10 cellular contexts compared by ENCODE assay signal in genomic region chr21:31162827-31163226, GRCh38.
DNase-seq lines count a peak whose midpoint lies in the region; ATAC-seq and TF ChIP-seq lines count a peak whose summit lies in the region.
"Had no signal": no experiment of that assay in that cellular context is flagged by ENCODE, and none has a peak within 500 bp of the region (broad histone marks: within the 10 kb centered on the region; RNA-seq: fewer than 3 reads in every experiment).

No MANE protein-coding gene starts in this region.

- peaks cover 36% of the 10 kb centered on the region for H3K4me1 Mint-ChIP-seq in nephron progenitor cell

- no peak overlapping the region for H4K8ac ChIP-seq in trophoblast cell (ENCODE audit: low read depth, low read length)

- TF ChIP-seq EP300 in sigmoid colon (IDR thresholded peaks at IDR 0.05): no peak

- no peak overlapping the region for H3K4me2 ChIP-seq in trophoblast cell (ENCODE audit: low read length)
- H3K4me2 ChIP-seq: PC-9 had no signal

- DNase-seq in COLO829 (ENCODE audit: low spot score) (peak; percentile 41), LHCN-M2 (ENCODE audit: low read depth) (peak; percentile 62), dorsolateral prefrontal cortex (no peak), nephron progenitor cell (no peak), sigmoid colon (no peak), trophoblast cell (no peak)
- DNase-seq: central memory CD4-positive, alpha-beta T cell; PC-9; transverse colon had no signal

- H2AK5ac ChIP-seq in trophoblast cell (ENCODE audit: low read length): no peak overlapping the region

- H3K27ac Mint-ChIP-seq in nephron progenitor cell: peak overlapping the region; percentile 41

- no peak overlapping the region for H4K91ac ChIP-seq in trophoblast cell (ENCODE audit: low read depth, low read length)

- H3K36me3 ChIP-seq in sigmoid colon: no peaks in the 10 kb centered on the region
- no peaks in the 10 kb centered on the region for H3K36me3 ChIP-seq in trophoblast cell (ENCODE audit: control insufficient read depth in 1 of 2, insufficient read depth in 2 of 2, low read length in 2 of 2)
- H3K36me3 ChIP-seq: transverse colon had no signal

- intact Hi-C loops in dorsolateral prefrontal cortex (cut with DNase I) (no loop called here), sigmoid colon (cut with DNase I) (no loop called here)

- no peak overlapping the region for H2BK120ac ChIP-seq in trophoblast cell (ENCODE audit: insufficient read depth, low read length, poor library complexity)

- TF ChIP-seq CTCF in dorsolateral prefrontal cortex (IDR thresholded peaks at IDR 0.05 in 54 of 56, conservative IDR thresholded peaks at IDR 0.05 in 2 of 56; ENCODE audit: low read depth in 1 of 56, partially characterized antibody in 56 of 56) (no peak), nephron progenitor cell (IDR thresholded peaks at IDR 0.05) (no peak), sigmoid colon (IDR thresholded peaks at IDR 0.05) (no peak)

- H3K4me1 ChIP-seq in sigmoid colon: no peaks in the 10 kb centered on the region
- peaks cover 6 to 7% of the 10 kb centered on the region in 2 experiments for H3K4me1 ChIP-seq in trophoblast cell (ENCODE audit: control insufficient read depth in 1 of 2, insufficient read depth in 2 of 2, low read length in 2 of 2)
- H3K4me1 ChIP-seq: transverse colon had no signal

- H3K4me3 ChIP-seq in dorsolateral prefrontal cortex (peak overlapping the region in 19 of 59 donors; percentile 4 to 86 (median 73)), sigmoid colon (no peak overlapping the region), trophoblast cell (ENCODE audit: low read depth, low read length) (no peak overlapping the region)
- H3K4me3 ChIP-seq: PC-9, transverse colon had no signal

- H4K12ac ChIP-seq in trophoblast cell (ENCODE audit: low read depth, low read length): no peak overlapping the region

- no peak overlapping the region for H2BK5ac ChIP-seq in trophoblast cell (ENCODE audit: low read depth, low read length, poor library complexity)

- TF ChIP-seq POLR2A in sigmoid colon (IDR thresholded peaks at IDR 0.05): no peak

- H3K9ac ChIP-seq in trophoblast cell (ENCODE audit: low read length): no peak overlapping the region

- no peaks in the 10 kb centered on the region for H3K79me2 ChIP-seq in trophoblast cell (ENCODE audit: control insufficient read depth, insufficient read depth, low read length, poor library complexity)

- peak overlapping the region in 45 of 59 donors; percentile 11 to 95 (median 89) for H3K27ac ChIP-seq in dorsolateral prefrontal cortex
- H3K27ac ChIP-seq in sigmoid colon: peak overlapping the region in 1 of 4 donors; percentile 30
- H3K27ac ChIP-seq in trophoblast cell (ENCODE audit: low read depth, low read length): no peak overlapping the region
- H3K27ac ChIP-seq: PC-9, transverse colon had no signal

- H3K9me3 ChIP-seq in sigmoid colon (no peaks in the 10 kb centered on the region), trophoblast cell (ENCODE audit: insufficient read depth, low read depth, low read length) (no peaks in the 10 kb centered on the region)
- H3K9me3 ChIP-seq: transverse colon had no signal

- H2BK12ac ChIP-seq in trophoblast cell (ENCODE audit: low read length): no peak overlapping the region

- H3K14ac ChIP-seq in trophoblast cell (ENCODE audit: low read length): no peak overlapping the region

- H2AFZ ChIP-seq in trophoblast cell (ENCODE audit: insufficient read depth, low read length, poor library complexity): no peak overlapping the region
- H2AFZ ChIP-seq: PC-9 had no signal

- H3K4me3 Mint-ChIP-seq in nephron progenitor cell: no peak overlapping the region

- H3K23ac ChIP-seq in trophoblast cell (ENCODE audit: low read length): no peak overlapping the region

- H3K27me3 ChIP-seq in dorsolateral prefrontal cortex: no peaks in the 10 kb centered on the region
- peaks cover 0 to 4% (median 0%) of the 10 kb centered on the region in 3 donors for H3K27me3 ChIP-seq in sigmoid colon
- no peaks in the 10 kb centered on the region for H3K27me3 ChIP-seq in trophoblast cell (ENCODE audit: insufficient read depth, low read length)
- H3K27me3 ChIP-seq: transverse colon had no signal

- no peaks in the 10 kb centered on the region for H3K27me3 Mint-ChIP-seq in nephron progenitor cell (ENCODE audit: low read depth, poor library complexity)

- WGBS in sigmoid colon, 2 donors: 64 to 68% methylated on average over 4 of the region's 4 CpGs
- WGBS in trophoblast cell (ENCODE audit: extremely low coverage, insufficient coverage, insufficient read length): no CpG with 5 or more reads among the region's 4 CpGs

- no peak overlapping the region for H3K4ac ChIP-seq in trophoblast cell (ENCODE audit: low read depth, low read length)

- peaks cover 4% of the 10 kb centered on the region for H3K9me3 Mint-ChIP-seq in nephron progenitor cell

- H3K18ac ChIP-seq in trophoblast cell (ENCODE audit: low read length): no peak overlapping the region

- H3K36me3 Mint-ChIP-seq in nephron progenitor cell (ENCODE audit: low read depth): peaks cover 47% of the 10 kb centered on the region

- ATAC-seq in GM19395 (IDR thresholded peaks at IDR 0.05; ENCODE audit: unreplicated experiment): no peak

- H3K79me1 ChIP-seq in trophoblast cell (ENCODE audit: low read length): no peaks in the 10 kb centered on the region

Comparison
In these comparisons a context has a peak if more than half of its experiments do, and no peak if none do; other contexts are left out.
1. DNase-seq: peak in COLO829 (single experiment) and LHCN-M2 (single experiment); none in dorsolateral prefrontal cortex (0 of 10), nephron progenitor cell (single experiment), sigmoid colon (single experiment) and trophoblast cell (0 of 2).